Comparison of ENCODE assay signal across 12 cellular contexts in the genomic region with DNA sequence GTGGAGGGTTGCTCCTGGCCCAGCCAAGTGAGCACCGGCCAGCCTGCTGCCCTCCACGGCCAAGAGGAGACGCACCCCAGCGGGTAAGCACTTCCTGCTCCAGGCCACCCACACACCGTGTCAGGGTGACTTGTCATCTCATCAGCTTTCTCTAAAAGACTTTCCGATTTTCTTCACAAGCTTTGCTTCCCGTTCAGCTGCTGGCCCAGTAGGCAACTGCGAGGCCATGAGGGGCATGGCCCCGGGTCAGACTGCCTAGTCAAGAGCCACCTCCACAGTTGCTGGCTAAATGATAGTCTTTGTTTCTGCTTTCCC. TPM values are rescaled to one million over a fixed set of nuclear protein-coding genes. Genes with fewer than 3 reads are reported as not detected.
DNase-seq lines count a peak whose midpoint lies in the region.
"Had no signal": no experiment of that assay in that cellular context is flagged by ENCODE, and none has a peak within 500 bp of the region (broad histone marks: within the 10 kb centered on the region; RNA-seq: fewer than 3 reads in every experiment).

No MANE protein-coding gene starts in this region.

- no peaks in the 10 kb centered on the region for H3K9me2 ChIP-seq in GM23248 (ENCODE audit: insufficient read depth)

- POLR2A ChIA-PET in activated CD4-positive, alpha-beta T cell treated with anti-CD3 and anti-CD28 coated beads, Interleukin-2, amount 10 ng/mL, durations not matched to agents 7 days and 5 days (lab: Charles Lee): no interaction called here
- POLR2A ChIA-PET in HEK293T (lab: Yijun Ruan, JAX): no interaction called here

- H3K36me3 ChIP-seq in SJSA1 (peaks cover 34% of the 10 kb centered on the region), GM23248 (ENCODE audit: low read depth) (no peaks in the 10 kb centered on the region)
- H3K36me3 ChIP-seq: neutrophil had no signal

- H3K9me3 ChIP-seq in SJSA1 (replicated peaks) (peaks cover 18% of the 10 kb centered on the region), GM23248 (ENCODE audit: low read depth) (no peaks in the 10 kb centered on the region)
- H3K9me3 ChIP-seq: neutrophil had no signal

- H2AFZ ChIP-seq in GM23248: no peak overlapping the region

- H3K4me1 ChIP-seq in SJSA1 (replicated peaks) (no peaks in the 10 kb centered on the region), GM23248 (ENCODE audit: insufficient read depth) (no peaks in the 10 kb centered on the region)

- peaks cover 4% of the 10 kb centered on the region for H3K36me3 Mint-ChIP-seq in activated CD4-positive, alpha-beta T cell treated with anti-CD3 and anti-CD28 coated beads, Interleukin-2, amount 10 ng/mL, durations not matched to agents 7 days and 5 days (ENCODE audit: low read depth)
- peaks cover 4% of the 10 kb centered on the region for H3K36me3 Mint-ChIP-seq in activated T-helper 2 cell treated with anti-CD3 and anti-CD28 coated beads, Interferon-gamma antibody, Interleukin-2, Interleukin-4, amounts not matched to agents 10 μg/mL and 5 μg/mL and 100 μg/mL, durations not matched to agents 14 hours and 24 hours and 36 hours (ENCODE audit: low read depth)

- no peak overlapping the region for H3K27ac Mint-ChIP-seq in activated CD4-positive, alpha-beta T cell treated with anti-CD3 and anti-CD28 coated beads, Interleukin-2, amount 10 ng/mL, durations not matched to agents 7 days and 5 days
- H3K27ac Mint-ChIP-seq in activated T-helper 2 cell treated with anti-CD3 and anti-CD28 coated beads, Interferon-gamma antibody, Interleukin-2, Interleukin-4, amounts not matched to agents 10 μg/mL and 5 μg/mL and 100 μg/mL, durations not matched to agents 14 hours and 24 hours and 36 hours: no peak overlapping the region
- H3K27ac Mint-ChIP-seq: IgD-negative memory B cell had no signal

- peak; percentile 51 to 58 for DNase-seq in activated CD4-positive, alpha-beta T cell treated with anti-CD3 and anti-CD28 coated beads for 4 hours
- DNase-seq in activated CD4-positive, alpha-beta T cell treated with anti-CD3 and anti-CD28 coated beads, Interleukin-2, amount 10 ng/mL, durations not matched to agents 7 days and 5 days: no peak
- DNase-seq in SJSA1 (ENCODE audit: low read depth in 1 of 2, low spot score in 2 of 2) (no peak), HEK293T (ENCODE audit: extremely low spot score) (no peak), GM23248 (no peak)
- peak; percentile 10 for DNase-seq in central memory CD4-positive, alpha-beta T cell
- DNase-seq in stimulated activated CD4-positive, alpha-beta T cell treated with anti-CD3 and anti-CD28 coated beads, TNF-alpha, amount 100 ng/mL, for 48 hours (ENCODE audit: low read depth in 3 of 3): peak; percentile 16 to 64 (median 23)
- DNase-seq in activated T-helper 2 cell treated with anti-CD3 and anti-CD28 coated beads, Interferon-gamma antibody, Interleukin-2, Interleukin-4, amounts not matched to agents 10 μg/mL and 5 μg/mL and 100 μg/mL, durations not matched to agents 14 hours and 24 hours and 36 hours (ENCODE audit: low spot score): no peak
- DNase-seq: cerebellar nuclear complex, NCI-H2029 had no signal

- H3K4me3 ChIP-seq in SJSA1 (no peak overlapping the region), GM23248 (no peak overlapping the region)

- in situ Hi-C loops in GM23248 (cut with MboI): no loop called here

- H3K4me2 ChIP-seq in GM23248 (ENCODE audit: unreplicated experiment): no peak overlapping the region

- no peaks in the 10 kb centered on the region for H3K27me3 Mint-ChIP-seq in activated CD4-positive, alpha-beta T cell treated with anti-CD3 and anti-CD28 coated beads, Interleukin-2, amount 10 ng/mL, durations not matched to agents 7 days and 5 days
- H3K27me3 Mint-ChIP-seq in activated T-helper 2 cell treated with anti-CD3 and anti-CD28 coated beads, Interferon-gamma antibody, Interleukin-2, Interleukin-4, amounts not matched to agents 10 μg/mL and 5 μg/mL and 100 μg/mL, durations not matched to agents 14 hours and 24 hours and 36 hours (ENCODE audit: low read depth): no peaks in the 10 kb centered on the region
- H3K27me3 Mint-ChIP-seq: IgD-negative memory B cell had no signal

- no peaks in the 10 kb centered on the region for H3F3A ChIP-seq in GM23248 (ENCODE audit: insufficient read depth)

- no peak overlapping the region for H3K4me3 Mint-ChIP-seq in activated CD4-positive, alpha-beta T cell treated with anti-CD3 and anti-CD28 coated beads, Interleukin-2, amount 10 ng/mL, durations not matched to agents 7 days and 5 days
- no peak overlapping the region for H3K4me3 Mint-ChIP-seq in activated T-helper 2 cell treated with anti-CD3 and anti-CD28 coated beads, Interferon-gamma antibody, Interleukin-2, Interleukin-4, amounts not matched to agents 10 μg/mL and 5 μg/mL and 100 μg/mL, durations not matched to agents 14 hours and 24 hours and 36 hours (ENCODE audit: low read depth)
- H3K4me3 Mint-ChIP-seq: IgD-negative memory B cell had no signal

- WGBS in GM23248 (ENCODE audit: low coverage in 1 of 2, low lambda C conversion rate in 2 of 2, missing lambda C conversion rate in 2 of 2), 2 experiments: 90 to 92% methylated on average over 9 of the region's 9 CpGs

- intact Hi-C loops in activated T-helper 2 cell treated with anti-CD3 and anti-CD28 coated beads, Interferon-gamma antibody, Interleukin-2, Interleukin-4, amounts not matched to agents 10 μg/mL and 5 μg/mL and 100 μg/mL, durations not matched to agents 14 hours and 24 hours and 36 hours (cut with micrococcal nuclease): loop anchor here (5.0 kb wide), 2 partner anchors 40 to 165 kb away; a partner anchor contains a TSS

- no peaks in the 10 kb centered on the region for H4K20me1 ChIP-seq in GM23248 (ENCODE audit: insufficient read depth)

- no peaks in the 10 kb centered on the region for H3K79me2 ChIP-seq in GM23248 (ENCODE audit: insufficient read depth)

- H3K27ac ChIP-seq in SJSA1 (peak overlapping the region; percentile 85; the same call in 1 of the 2 replicates), GM23248 (no peak overlapping the region)
- H3K27ac ChIP-seq: neutrophil had no signal

- H3K4me1 Mint-ChIP-seq in activated CD4-positive, alpha-beta T cell treated with anti-CD3 and anti-CD28 coated beads, Interleukin-2, amount 10 ng/mL, durations not matched to agents 7 days and 5 days: peaks cover 14% of the 10 kb centered on the region
- H3K4me1 Mint-ChIP-seq in activated T-helper 2 cell treated with anti-CD3 and anti-CD28 coated beads, Interferon-gamma antibody, Interleukin-2, Interleukin-4, amounts not matched to agents 10 μg/mL and 5 μg/mL and 100 μg/mL, durations not matched to agents 14 hours and 24 hours and 36 hours (ENCODE audit: low read depth): peaks cover 9% of the 10 kb centered on the region

- CTCF ChIA-PET in activated CD4-positive, alpha-beta T cell treated with anti-CD3 and anti-CD28 coated beads, Interleukin-2, amount 10 ng/mL, durations not matched to agents 7 days and 5 days (lab: Charles Lee): interaction anchor here (0.8 to 1.0 kb wide), 3 partner anchors 17 to 311 kb away, joined by 3 read pairs; a partner anchor contains a TSS
- CTCF ChIA-PET in HEK293T (lab: Yijun Ruan, JAX): interaction anchor here (0.6 to 1.2 kb wide), 2 partner anchors 23 to 37 kb away, joined by 3 to 9 read pairs; no protein-coding TSS in a partner anchor

- H3K9me3 Mint-ChIP-seq in activated CD4-positive, alpha-beta T cell treated with anti-CD3 and anti-CD28 coated beads, Interleukin-2, amount 10 ng/mL, durations not matched to agents 7 days and 5 days: no peaks in the 10 kb centered on the region
- H3K9me3 Mint-ChIP-seq in activated T-helper 2 cell treated with anti-CD3 and anti-CD28 coated beads, Interferon-gamma antibody, Interleukin-2, Interleukin-4, amounts not matched to agents 10 μg/mL and 5 μg/mL and 100 μg/mL, durations not matched to agents 14 hours and 24 hours and 36 hours: no peaks in the 10 kb centered on the region
- H3K9me3 Mint-ChIP-seq: IgD-negative memory B cell had no signal

- no peak overlapping the region for H3K9ac ChIP-seq in GM23248

- H3K27me3 ChIP-seq in SJSA1 (replicated peaks) (no peaks in the 10 kb centered on the region), GM23248 (replicated peaks; ENCODE audit: insufficient read depth) (no peaks in the 10 kb centered on the region)
- H3K27me3 ChIP-seq: neutrophil had no signal

RNA-seq across cellular contexts. Expression of a gene that starts 13.8 kb away (rescaled TPM):
- 10 to 100 TPM; 31.4 to 41.5 TPM for total RNA-seq in activated CD4-positive, alpha-beta T cell treated with anti-CD3 and anti-CD28 coated beads, Interleukin-2, amount 10 ng/mL, durations not matched to agents 7 days and 5 days
- 3.0 and 5.3 TPM in 2 replicates for total RNA-seq in SJSA1 (2014; rRNA removed; shearing (Covaris generic))
- 28.7 and 30.4 TPM in 2 replicates for total RNA-seq in activated T-helper 2 cell treated with anti-CD3 and anti-CD28 coated beads, Interferon-gamma antibody, Interleukin-2, Interleukin-4, amounts not matched to agents 10 μg/mL and 5 μg/mL and 100 μg/mL, durations not matched to agents 14 hours and 24 hours and 36 hours
- total RNA-seq in GM23248 (2014; rRNA removed; shearing (Covaris generic)): 5.0 and 5.2 TPM in 2 replicates
- 0.94 and 0.98 TPM in 2 replicates for polyA plus RNA-seq in GM23248 (2016; fragmentation: Nextera tagmentation; extraction: Ambion mirVana)

RNA-seq across cellular contexts. Expression of a gene that starts 41.5 kb away (rescaled TPM):
- total RNA-seq in activated CD4-positive, alpha-beta T cell treated with anti-CD3 and anti-CD28 coated beads, Interleukin-2, amount 10 ng/mL, durations not matched to agents 7 days and 5 days: 1 to 10 TPM; 8.2 to 8.3 TPM
- total RNA-seq in SJSA1 (2014; rRNA removed; shearing (Covaris generic)): 3.5 and 7.3 TPM in 2 replicates
- total RNA-seq in activated T-helper 2 cell treated with anti-CD3 and anti-CD28 coated beads, Interferon-gamma antibody, Interleukin-2, Interleukin-4, amounts not matched to agents 10 μg/mL and 5 μg/mL and 100 μg/mL, durations not matched to agents 14 hours and 24 hours and 36 hours: 10.1 and 11.3 TPM in 2 replicates
- total RNA-seq in GM23248 (2014; rRNA removed; shearing (Covaris generic)): 4.8 and 6.1 TPM in 2 replicates
- polyA plus RNA-seq in GM23248 (2016; fragmentation: Nextera tagmentation; extraction: Ambion mirVana): 2.4 and 2.8 TPM in 2 replicates

RNA-seq across cellular contexts. Expression of a gene that starts 41.6 kb away (rescaled TPM):
- 10 to 100 TPM; 17.0 to 17.3 TPM for total RNA-seq in activated CD4-positive, alpha-beta T cell treated with anti-CD3 and anti-CD28 coated beads, Interleukin-2, amount 10 ng/mL, durations not matched to agents 7 days and 5 days
- total RNA-seq in SJSA1 (2014; rRNA removed; shearing (Covaris generic)): 2.5 and 3.4 TPM in 2 replicates
- total RNA-seq in activated T-helper 2 cell treated with anti-CD3 and anti-CD28 coated beads, Interferon-gamma antibody, Interleukin-2, Interleukin-4, amounts not matched to agents 10 μg/mL and 5 μg/mL and 100 μg/mL, durations not matched to agents 14 hours and 24 hours and 36 hours: 7.0 and 9.1 TPM in 2 replicates
- total RNA-seq in GM23248 (2014; rRNA removed; shearing (Covaris generic)): 0.76 and 1.1 TPM in 2 replicates
- 0.95 and 1.4 TPM in 2 replicates for polyA plus RNA-seq in GM23248 (2016; fragmentation: Nextera tagmentation; extraction: Ambion mirVana)

RNA-seq across cellular contexts. Expression of a gene that starts 55.6 kb away (rescaled TPM):
- 10 to 100 TPM; 32.8 to 35.8 TPM for total RNA-seq in activated CD4-positive, alpha-beta T cell treated with anti-CD3 and anti-CD28 coated beads, Interleukin-2, amount 10 ng/mL, durations not matched to agents 7 days and 5 days
- 16.3 and 21.5 TPM in 2 replicates for total RNA-seq in SJSA1 (2014; rRNA removed; shearing (Covaris generic))
- total RNA-seq in activated T-helper 2 cell treated with anti-CD3 and anti-CD28 coated beads, Interferon-gamma antibody, Interleukin-2, Interleukin-4, amounts not matched to agents 10 μg/mL and 5 μg/mL and 100 μg/mL, durations not matched to agents 14 hours and 24 hours and 36 hours: 39.2 and 40.0 TPM in 2 replicates
- 5.3 and 10.9 TPM in 2 replicates for total RNA-seq in GM23248 (2014; rRNA removed; shearing (Covaris generic))
- 12.3 and 14.4 TPM in 2 replicates for polyA plus RNA-seq in GM23248 (2016; fragmentation: Nextera tagmentation; extraction: Ambion mirVana)

Comparison
In these comparisons a context has a peak if more than half of its experiments do, and no peak if none do; other contexts are left out.
1. DNase-seq: peak in activated CD4-positive, alpha-beta T cell treated with anti-CD3 and anti-CD28 coated beads for 4 hours (2 of 2), central memory CD4-positive, alpha-beta T cell (single experiment) and stimulated activated CD4-positive, alpha-beta T cell treated with anti-CD3 and anti-CD28 coated beads, TNF-alpha, amount 100 ng/mL, for 48 hours (3 of 3); none in activated CD4-positive, alpha-beta T cell treated with anti-CD3 and anti-CD28 coated beads, Interleukin-2, amount 10 ng/mL, durations not matched to agents 7 days and 5 days (single experiment), SJSA1 (0 of 2), activated T-helper 2 cell treated with anti-CD3 and anti-CD28 coated beads, Interferon-gamma antibody, Interleukin-2, Interleukin-4, amounts not matched to agents 10 μg/mL and 5 μg/mL and 100 μg/mL, durations not matched to agents 14 hours and 24 hours and 36 hours (single experiment), HEK293T (single experiment) and GM23248 (single experiment).